In the genomic region with DNA sequence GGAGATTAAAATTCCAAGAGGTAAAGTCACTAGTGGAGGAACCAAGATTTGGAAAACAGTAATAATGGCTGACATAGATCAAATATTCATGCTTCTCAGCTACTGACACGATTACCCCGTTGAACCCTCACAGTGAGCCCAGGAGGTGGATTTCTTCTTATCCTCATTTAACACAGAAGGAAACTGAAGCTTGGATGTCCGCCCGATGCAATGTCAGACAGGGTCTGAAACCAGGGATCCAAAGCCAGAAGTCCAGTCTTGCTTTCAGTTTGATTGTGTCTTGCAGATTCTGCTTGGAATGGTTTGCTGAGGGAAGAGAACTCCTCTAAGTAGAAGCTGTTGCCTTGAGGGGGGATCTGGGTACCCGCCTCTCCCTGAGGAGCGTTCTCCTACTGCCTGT, we compare ENCODE assay signal across 1 cellular context.
TF ChIP-seq lines count a peak whose summit lies in the region.

No MANE protein-coding gene starts in this region.

TF ChIP-seq in H1, 55 proteins besides CTCF, POLR2A, EP300 and RAD21:
- TF ChIP-seq, protein P1, sequence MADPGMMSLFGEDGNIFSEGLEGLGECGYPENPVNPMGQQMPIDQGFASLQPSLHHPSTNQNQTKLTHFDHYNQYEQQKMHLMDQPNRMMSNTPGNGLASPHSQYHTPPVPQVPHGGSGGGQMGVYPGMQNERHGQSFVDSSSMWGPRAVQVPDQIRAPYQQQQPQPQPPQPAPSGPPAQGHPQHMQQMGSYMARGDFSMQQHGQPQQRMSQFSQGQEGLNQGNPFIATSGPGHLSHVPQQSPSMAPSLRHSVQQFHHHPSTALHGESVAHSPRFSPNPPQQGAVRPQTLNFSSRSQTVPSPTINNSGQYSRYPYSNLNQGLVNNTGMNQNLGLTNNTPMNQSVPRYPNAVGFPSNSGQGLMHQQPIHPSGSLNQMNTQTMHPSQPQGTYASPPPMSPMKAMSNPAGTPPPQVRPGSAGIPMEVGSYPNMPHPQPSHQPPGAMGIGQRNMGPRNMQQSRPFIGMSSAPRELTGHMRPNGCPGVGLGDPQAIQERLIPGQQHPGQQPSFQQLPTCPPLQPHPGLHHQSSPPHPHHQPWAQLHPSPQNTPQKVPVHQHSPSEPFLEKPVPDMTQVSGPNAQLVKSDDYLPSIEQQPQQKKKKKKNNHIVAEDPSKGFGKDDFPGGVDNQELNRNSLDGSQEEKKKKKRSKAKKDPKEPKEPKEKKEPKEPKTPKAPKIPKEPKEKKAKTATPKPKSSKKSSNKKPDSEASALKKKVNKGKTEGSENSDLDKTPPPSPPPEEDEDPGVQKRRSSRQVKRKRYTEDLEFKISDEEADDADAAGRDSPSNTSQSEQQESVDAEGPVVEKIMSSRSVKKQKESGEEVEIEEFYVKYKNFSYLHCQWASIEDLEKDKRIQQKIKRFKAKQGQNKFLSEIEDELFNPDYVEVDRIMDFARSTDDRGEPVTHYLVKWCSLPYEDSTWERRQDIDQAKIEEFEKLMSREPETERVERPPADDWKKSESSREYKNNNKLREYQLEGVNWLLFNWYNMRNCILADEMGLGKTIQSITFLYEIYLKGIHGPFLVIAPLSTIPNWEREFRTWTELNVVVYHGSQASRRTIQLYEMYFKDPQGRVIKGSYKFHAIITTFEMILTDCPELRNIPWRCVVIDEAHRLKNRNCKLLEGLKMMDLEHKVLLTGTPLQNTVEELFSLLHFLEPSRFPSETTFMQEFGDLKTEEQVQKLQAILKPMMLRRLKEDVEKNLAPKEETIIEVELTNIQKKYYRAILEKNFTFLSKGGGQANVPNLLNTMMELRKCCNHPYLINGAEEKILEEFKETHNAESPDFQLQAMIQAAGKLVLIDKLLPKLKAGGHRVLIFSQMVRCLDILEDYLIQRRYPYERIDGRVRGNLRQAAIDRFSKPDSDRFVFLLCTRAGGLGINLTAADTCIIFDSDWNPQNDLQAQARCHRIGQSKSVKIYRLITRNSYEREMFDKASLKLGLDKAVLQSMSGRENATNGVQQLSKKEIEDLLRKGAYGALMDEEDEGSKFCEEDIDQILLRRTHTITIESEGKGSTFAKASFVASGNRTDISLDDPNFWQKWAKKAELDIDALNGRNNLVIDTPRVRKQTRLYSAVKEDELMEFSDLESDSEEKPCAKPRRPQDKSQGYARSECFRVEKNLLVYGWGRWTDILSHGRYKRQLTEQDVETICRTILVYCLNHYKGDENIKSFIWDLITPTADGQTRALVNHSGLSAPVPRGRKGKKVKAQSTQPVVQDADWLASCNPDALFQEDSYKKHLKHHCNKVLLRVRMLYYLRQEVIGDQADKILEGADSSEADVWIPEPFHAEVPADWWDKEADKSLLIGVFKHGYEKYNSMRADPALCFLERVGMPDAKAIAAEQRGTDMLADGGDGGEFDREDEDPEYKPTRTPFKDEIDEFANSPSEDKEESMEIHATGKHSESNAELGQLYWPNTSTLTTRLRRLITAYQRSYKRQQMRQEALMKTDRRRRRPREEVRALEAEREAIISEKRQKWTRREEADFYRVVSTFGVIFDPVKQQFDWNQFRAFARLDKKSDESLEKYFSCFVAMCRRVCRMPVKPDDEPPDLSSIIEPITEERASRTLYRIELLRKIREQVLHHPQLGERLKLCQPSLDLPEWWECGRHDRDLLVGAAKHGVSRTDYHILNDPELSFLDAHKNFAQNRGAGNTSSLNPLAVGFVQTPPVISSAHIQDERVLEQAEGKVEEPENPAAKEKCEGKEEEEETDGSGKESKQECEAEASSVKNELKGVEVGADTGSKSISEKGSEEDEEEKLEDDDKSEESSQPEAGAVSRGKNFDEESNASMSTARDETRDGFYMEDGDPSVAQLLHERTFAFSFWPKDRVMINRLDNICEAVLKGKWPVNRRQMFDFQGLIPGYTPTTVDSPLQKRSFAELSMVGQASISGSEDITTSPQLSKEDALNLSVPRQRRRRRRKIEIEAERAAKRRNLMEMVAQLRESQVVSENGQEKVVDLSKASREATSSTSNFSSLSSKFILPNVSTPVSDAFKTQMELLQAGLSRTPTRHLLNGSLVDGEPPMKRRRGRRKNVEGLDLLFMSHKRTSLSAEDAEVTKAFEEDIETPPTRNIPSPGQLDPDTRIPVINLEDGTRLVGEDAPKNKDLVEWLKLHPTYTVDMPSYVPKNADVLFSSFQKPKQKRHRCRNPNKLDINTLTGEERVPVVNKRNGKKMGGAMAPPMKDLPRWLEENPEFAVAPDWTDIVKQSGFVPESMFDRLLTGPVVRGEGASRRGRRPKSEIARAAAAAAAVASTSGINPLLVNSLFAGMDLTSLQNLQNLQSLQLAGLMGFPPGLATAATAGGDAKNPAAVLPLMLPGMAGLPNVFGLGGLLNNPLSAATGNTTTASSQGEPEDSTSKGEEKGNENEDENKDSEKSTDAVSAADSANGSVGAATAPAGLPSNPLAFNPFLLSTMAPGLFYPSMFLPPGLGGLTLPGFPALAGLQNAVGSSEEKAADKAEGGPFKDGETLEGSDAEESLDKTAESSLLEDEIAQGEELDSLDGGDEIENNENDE (IDR thresholded peaks at IDR 0.05; ENCODE audit: insufficient replicate concordance, low read length): no peak
- TF ChIP-seq SP4 (IDR thresholded peaks at IDR 0.05; ENCODE audit: low read length) (no peak), RXRA (IDR thresholded peaks at IDR 0.05; ENCODE audit: insufficient read depth, low read depth, low read length) (no peak), ZNF274 (IDR thresholded peaks at IDR 0.05; ENCODE audit: borderline replicate concordance, extremely low read depth, low read length) (no peak), TBP (IDR thresholded peaks at IDR 0.05; ENCODE audit: low read depth, low read length) (no peak), CHD1 (IDR thresholded peaks at IDR 0.05; ENCODE audit: low read depth, low read length) (no peak), KDM1A (IDR thresholded peaks at IDR 0.05; ENCODE audit: borderline replicate concordance, low read length) (no peak), NANOG (IDR thresholded peaks at IDR 0.05; ENCODE audit: insufficient read depth, low read depth, low read length, poor library complexity, severe bottlenecking) (no peak), BCL11A (IDR thresholded peaks at IDR 0.05; ENCODE audit: low read depth in 2 of 2, low read length in 2 of 2) (no peak), TAF1 (IDR thresholded peaks at IDR 0.05; ENCODE audit: low read depth, low read length) (no peak), TAF7 (optimal IDR thresholded peaks at IDR 0.05; ENCODE audit: borderline replicate concordance, low read depth, low read length) (no peak), CREB1 (IDR thresholded peaks at IDR 0.05) (no peak), POLR2AphosphoS5 (IDR thresholded peaks at IDR 0.05; ENCODE audit: low read depth, low read length) (no peak), SIX5 (IDR thresholded peaks at IDR 0.05; ENCODE audit: low read depth, low read length) (no peak), CBX8 (IDR thresholded peaks at IDR 0.05; ENCODE audit: borderline replicate concordance, low read depth, low read length) (no peak)
- TF ChIP-seq, protein P2, sequence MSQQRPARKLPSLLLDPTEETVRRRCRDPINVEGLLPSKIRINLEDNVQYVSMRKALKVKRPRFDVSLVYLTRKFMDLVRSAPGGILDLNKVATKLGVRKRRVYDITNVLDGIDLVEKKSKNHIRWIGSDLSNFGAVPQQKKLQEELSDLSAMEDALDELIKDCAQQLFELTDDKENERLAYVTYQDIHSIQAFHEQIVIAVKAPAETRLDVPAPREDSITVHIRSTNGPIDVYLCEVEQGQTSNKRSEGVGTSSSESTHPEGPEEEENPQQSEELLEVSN (IDR thresholded peaks at IDR 0.05): no peak
- TF ChIP-seq, protein P3, sequence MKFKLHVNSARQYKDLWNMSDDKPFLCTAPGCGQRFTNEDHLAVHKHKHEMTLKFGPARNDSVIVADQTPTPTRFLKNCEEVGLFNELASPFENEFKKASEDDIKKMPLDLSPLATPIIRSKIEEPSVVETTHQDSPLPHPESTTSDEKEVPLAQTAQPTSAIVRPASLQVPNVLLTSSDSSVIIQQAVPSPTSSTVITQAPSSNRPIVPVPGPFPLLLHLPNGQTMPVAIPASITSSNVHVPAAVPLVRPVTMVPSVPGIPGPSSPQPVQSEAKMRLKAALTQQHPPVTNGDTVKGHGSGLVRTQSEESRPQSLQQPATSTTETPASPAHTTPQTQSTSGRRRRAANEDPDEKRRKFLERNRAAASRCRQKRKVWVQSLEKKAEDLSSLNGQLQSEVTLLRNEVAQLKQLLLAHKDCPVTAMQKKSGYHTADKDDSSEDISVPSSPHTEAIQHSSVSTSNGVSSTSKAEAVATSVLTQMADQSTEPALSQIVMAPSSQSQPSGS (IDR thresholded peaks at IDR 0.05; ENCODE audit: low read length): no peak
TF ChIP-seq in H1: peak in this region for 0.
